Comparison of ENCODE assay signal across 8 cellular contexts in genomic region chr12:56271031-56271430, GRCh38. TPM values are rescaled to one million over a fixed set of nuclear protein-coding genes. Genes with fewer than 3 reads are reported as not detected.
DNase-seq lines count a peak whose midpoint lies in the region; ATAC-seq, FAIRE-seq and TF ChIP-seq lines count a peak whose summit lies in the region.

No MANE protein-coding gene starts in this region.

- FAIRE-seq in pancreas (lab: Jason Lieb, UNC) = no peak

- no TSS peak for BruUV-seq in A673 (replicated peaks; lab: Mats Ljungman, UMichigan)

- no peak overlapping the region for H3K9ac ChIP-seq in SK-N-MC (ENCODE audit: insufficient read length)

- peak; percentile 57 for TF ChIP-seq CTCF in A673 (conservative IDR thresholded peaks at IDR 0.05; ENCODE audit: low read depth, low read length)
- peak; percentile 58 for TF ChIP-seq CTCF in GM12873 (IDR thresholded peaks at IDR 0.05; ENCODE audit: insufficient read depth, low read depth, low read length, missing control alignments)
- TF ChIP-seq CTCF in left ventricle myocardium inferior (IDR thresholded peaks at IDR 0.05; ENCODE audit: borderline replicate concordance) = peak; percentile 53
- no peak for TF ChIP-seq CTCF in pancreas (IDR thresholded peaks at IDR 0.05)

- ATAC-seq in GM18502 (IDR thresholded peaks at IDR 0.05; ENCODE audit: poor library complexity, unreplicated experiment) (no peak), pancreas (no peak)

- H3K4me3 ChIP-seq in A673 (ENCODE audit: low read depth, low read length, poor library complexity, severe bottlenecking) (no peak overlapping the region), SK-N-MC (no peak overlapping the region), left ventricle myocardium inferior (peak overlapping the region; percentile 83), pancreas (no peak overlapping the region)

- DNase-seq in A673 (ENCODE audit: low spot score) (peak; percentile 45), SK-N-MC (ENCODE audit: low read depth, low spot score) (no peak), left ventricle myocardium inferior (no peak), NCI-H1436 treated with DMSO at 0.1 percent for 48 hours (lab: John Stamatoyannopoulos, UW) (no peak), NCI-H2081 treated with DMSO at 0.1 percent for 48 hours (lab: John Stamatoyannopoulos, UW) (no peak), pancreas (no peak)

- 6 to 24% methylated on average over 1 of the region's 1 CpG for WGBS in pancreas, 2 donors

- H3K36me3 ChIP-seq in A673 (ENCODE audit: insufficient read depth, low read length, poor library complexity, severe bottlenecking) (peaks cover 51% of the 10 kb centered on the region), SK-N-MC (ENCODE audit: insufficient read depth, low read length) (peaks cover 50% of the 10 kb centered on the region), left ventricle myocardium inferior (peaks cover 70% of the 10 kb centered on the region), pancreas (peaks cover 0 to 38% (median 31%) of the 10 kb centered on the region in 3 donors)

- POLR2A ChIA-PET in A673 (lab: Charles Lee; ENCODE audit: low non-redundant PET) = no interaction called here

- CTCF ChIA-PET in A673 (lab: Charles Lee) = interaction anchor here (0.6 kb wide), 1 partner anchor 45 kb away, joined by 3 read pairs; the partner anchor contains the start of gene CNPY2

- H3K4me1 ChIP-seq in A673 (ENCODE audit: insufficient read depth, low read length, poor library complexity, severe bottlenecking) (peaks cover 3% of the 10 kb centered on the region), left ventricle myocardium inferior (peaks cover 59% of the 10 kb centered on the region), pancreas (no peaks in the 10 kb centered on the region)

- intact Hi-C loops in A673 (cut with micrococcal nuclease; ENCODE audit: unreplicated experiment) = loop anchor here (1.0 kb wide), 1 partner anchor 114 kb away; no protein-coding TSS in a partner anchor
- intact Hi-C loops in left ventricle myocardium inferior (cut with micrococcal nuclease) = no loop called here
- intact Hi-C loops in pancreas (cut with DNase I) = no loop called here

- H3K27ac ChIP-seq in A673 (ENCODE audit: low read depth, low read length, poor library complexity, severe bottlenecking) (no peak overlapping the region), SK-N-MC (peak overlapping the region; percentile 54; the same call in 1 of the 2 replicates), left ventricle myocardium inferior (replicated peaks) (peak overlapping the region; percentile 97), pancreas (no peak overlapping the region)

- H3K27me3 ChIP-seq in A673 (replicated peaks; ENCODE audit: insufficient read depth, low read depth, low read length, poor library complexity) (no peaks in the 10 kb centered on the region), left ventricle myocardium inferior (ENCODE audit: low read depth) (no peaks in the 10 kb centered on the region), pancreas (no peaks in the 10 kb centered on the region)

- H3K9me3 ChIP-seq in A673 (ENCODE audit: low read depth, low read length, poor library complexity, severe bottlenecking) (no peaks in the 10 kb centered on the region), SK-N-MC (ENCODE audit: low read depth, low read length) (no peaks in the 10 kb centered on the region), left ventricle myocardium inferior (replicated peaks) (no peaks in the 10 kb centered on the region), pancreas (no peaks in the 10 kb centered on the region)

RNA-seq across cellular contexts. Expression of gene COQ10A, which starts 4.3 kb away (rescaled TPM):
- total RNA-seq in A673 (2021) = 13.6 and 17.0 TPM in 2 replicates
- total RNA-seq in left ventricle myocardium inferior = 203 TPM
- total RNA-seq in pancreas = 10 to 100 TPM in 4 of 6 donors, 1 to 10 TPM in 2; 8.0 to 12.9 (median 11.1) TPM
- polyA plus RNA-seq in pancreas = 10 to 100 TPM; 23.8 to 36.4 TPM

RNA-seq across cellular contexts. Expression of gene ANKRD52, which starts 12.8 kb away (rescaled TPM):
- total RNA-seq in A673 (2021) (74.6 and 74.7 TPM in 2 replicates), left ventricle myocardium inferior (25.1 TPM), pancreas (10 to 100 TPM; 12.1 to 25.1 (median 17.9) TPM)
- polyA plus RNA-seq in pancreas = 10 to 100 TPM in 1 of 2 donors, 1 to 10 TPM in 1; 8.0 to 12.2 TPM

RNA-seq across cellular contexts. Expression of gene CS, which starts 29.1 kb away (rescaled TPM):
- total RNA-seq in A673 (2021) = 412 and 448 TPM in 2 replicates
- 780 TPM for total RNA-seq in left ventricle myocardium inferior
- 100 to 1,000 TPM in 2 of 6 donors, 10 to 100 TPM in 4; 80.0 to 120 (median 97.2) TPM for total RNA-seq in pancreas
- polyA plus RNA-seq in pancreas = 10 to 100 TPM; 32.0 to 45.4 TPM

RNA-seq across cellular contexts. Expression of gene SLC39A5, which starts 41.2 kb away (rescaled TPM):
- total RNA-seq in A673 (2021) (0.85 TPM in 1 of 2 replicates, not detected in the other), left ventricle myocardium inferior (not detected), pancreas (100 to 1,000 TPM; 108 to 289 (median 226) TPM)
- polyA plus RNA-seq in pancreas = 100 to 1,000 TPM; 307 to 615 TPM

RNA-seq across cellular contexts. Expression of gene CNPY2, which starts 44.8 kb away (rescaled TPM):
- 162 and 166 TPM in 2 replicates for total RNA-seq in A673 (2021)
- total RNA-seq in left ventricle myocardium inferior = 33.4 TPM
- 10 to 100 TPM; 45.3 to 94.2 (median 66.3) TPM for total RNA-seq in pancreas
- polyA plus RNA-seq in pancreas = 100 to 1,000 TPM; 109 to 141 TPM

Comparison
In these comparisons a context has a peak if more than half of its experiments do, and no peak if none do; other contexts are left out.
1. H3K27ac ChIP-seq: peak in SK-N-MC (single experiment) and left ventricle myocardium inferior (single experiment); none in A673 (single experiment) and pancreas (0 of 4).
2. CTCF ChIP-seq: peak in A673 (single experiment), GM12873 (single experiment) and left ventricle myocardium inferior (single experiment); none in pancreas (0 of 4).
3. RNA of gene COQ10A, which starts 4.3 kb away (total RNA-seq): 203 TPM in left ventricle myocardium inferior (single experiment); 13.6 to 17.0 TPM in A673 and 8.0 to 12.9 TPM in pancreas; every median in the first group is over 10 times any median in the second.